In genomic region chr7:18703743-18704142, GRCh38 we compare ENCODE assay signal across 26 cellular contexts.
"Had no signal": no experiment of that assay in that cellular context is flagged by ENCODE, and none has a peak within 500 bp of the region (broad histone marks: within the 10 kb centered on the region; RNA-seq: fewer than 3 reads in every experiment).

No MANE protein-coding gene starts in this region.

- H3K27ac ChIP-seq: coronary artery, esophagus muscularis mucosa, foreskin keratinocyte, gastroesophageal sphincter, heart left ventricle, hepatocyte, pancreas, right lobe of liver, suprapubic skin, thyroid gland had no signal

- H3K4me2 ChIP-seq: hepatocyte, smooth muscle cell had no signal

- H3K9me3 ChIP-seq: esophagus muscularis mucosa, gastroesophageal sphincter, heart left ventricle, mucosa of descending colon, pancreas, right lobe of liver, suprapubic skin, thyroid gland had no signal

- H3K4me3 ChIP-seq: coronary artery, esophagus muscularis mucosa, gastroesophageal sphincter, heart left ventricle, hepatocyte, mucosa of descending colon, pancreas, right lobe of liver, smooth muscle cell, suprapubic skin, thyroid gland had no signal

- H3K4me1 ChIP-seq: foreskin keratinocyte, gastroesophageal sphincter, pancreas, right lobe of liver, suprapubic skin, thyroid gland had no signal

- ATAC-seq: foreskin keratinocyte; gastroesophageal sphincter; left lobe of liver; mucosa of descending colon; naive thymus-derived CD4-positive, alpha-beta T cell; pancreas; right lobe of liver; stimulated activated naive B cell treated with anti-CD40 and anti-IgM and Interleukin-4, amounts not matched to agents 10 μg/mL and 1 μg/mL and 100 μg/mL, for 72 hours; stimulated activated naive CD8-positive, alpha-beta T cell treated with anti-CD3 and anti-CD28 coated beads, Interleukin-15, amount 100 ng/mL, for 72 hours had no signal

- DNase-seq: dermis blood vessel endothelial cell; effector memory CD4-positive, alpha-beta T cell; foreskin keratinocyte; heart left ventricle; kidney; mesenchymal stem cell; mucosa of descending colon; naive thymus-derived CD4-positive, alpha-beta T cell; occipital lobe; pancreas; retina; right lobe of liver; stimulated activated CD4-positive, alpha-beta T cell treated with anti-CD3 and anti-CD28 coated beads, Interleukin-2, amount 100 ng/mL, for 24 hours; stimulated activated CD4-positive, alpha-beta T cell treated with anti-CD3 and anti-CD28 coated beads, Interleukin-4, amount 100 ng/mL, for 4 hours; stimulated activated naive B cell treated with anti-CD40 and anti-IgM and Interleukin-4, amounts not matched to agents 10 μg/mL and 1 μg/mL and 100 μg/mL, for 72 hours; stimulated activated naive CD8-positive, alpha-beta T cell treated with anti-CD3 and anti-CD28 coated beads, Interleukin-15, amount 100 ng/mL, for 72 hours; thyroid gland; trophoblast cell had no signal

- H3K79me2 ChIP-seq: hepatocyte had no signal

- FAIRE-seq: endothelial cell of umbilical vein, pancreas had no signal

- H2AFZ ChIP-seq: hepatocyte had no signal

- H3K27me3 ChIP-seq: esophagus muscularis mucosa, foreskin keratinocyte, gastroesophageal sphincter, heart left ventricle, hepatocyte, pancreas, right lobe of liver, suprapubic skin, thyroid gland had no signal

- H3K36me3 ChIP-seq: esophagus muscularis mucosa, gastroesophageal sphincter, heart left ventricle, pancreas, right lobe of liver, suprapubic skin, thyroid gland had no signal
